Comparison of ENCODE assay signal across 1 cellular context in the genomic region with DNA sequence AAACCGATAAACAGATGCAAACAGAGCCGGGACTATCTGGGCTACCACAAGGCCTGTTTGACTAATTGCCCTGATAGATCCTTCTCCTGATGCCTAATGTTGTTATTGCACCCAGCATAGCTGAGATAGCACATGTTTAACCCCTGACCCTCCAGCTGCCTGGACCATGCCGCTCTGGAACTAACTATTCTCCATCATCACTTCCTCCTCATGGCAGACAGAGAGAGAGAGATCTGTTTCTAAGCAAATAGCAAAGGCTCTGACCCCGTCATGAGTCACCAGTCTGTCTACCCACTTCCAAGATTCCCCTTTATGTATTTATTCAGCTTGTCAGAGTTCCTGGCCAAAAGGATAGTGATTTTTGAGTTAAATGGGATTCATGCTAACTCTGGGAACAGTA.
TF ChIP-seq lines count a peak whose summit lies in the region.

No MANE protein-coding gene starts in this region.

TF ChIP-seq in HepG2, 621 proteins besides CTCF, POLR2A, EP300 and RAD21 (continued from another document and continues in another):
- TF ChIP-seq REPIN1 (CRISPR knock-in tag; IDR thresholded peaks at IDR 0.05; ENCODE audit: borderline replicate concordance, low read depth) (no peak), ZBTB7B (CRISPR knock-in tag; IDR thresholded peaks at IDR 0.05) (no peak), ISL2 (CRISPR knock-in tag; IDR thresholded peaks at IDR 0.05) (peak; percentile 55), NFE2 (CRISPR knock-in tag; IDR thresholded peaks at IDR 0.05) (no peak), NRL (CRISPR knock-in tag; IDR thresholded peaks at IDR 0.05; ENCODE audit: borderline replicate concordance) (no peak), ZNF616 (CRISPR knock-in tag; IDR thresholded peaks at IDR 0.05; ENCODE audit: low read depth) (no peak), ZBTB21 (CRISPR knock-in tag; IDR thresholded peaks at IDR 0.05) (no peak), IKZF1 (IDR thresholded peaks at IDR 0.05) (no peak), HOXD1 (CRISPR knock-in tag; IDR thresholded peaks at IDR 0.05) (no peak), CAMTA2 (CRISPR knock-in tag; IDR thresholded peaks at IDR 0.05; ENCODE audit: borderline replicate concordance) (no peak), RCOR2 (CRISPR knock-in tag; IDR thresholded peaks at IDR 0.05) (0 out of 2 replicates have a peak, but pooled peaks have one; percentile 66), CEBPG (CRISPR knock-in tag; IDR thresholded peaks at IDR 0.05) (no peak), POLR2AphosphoS5 (IDR thresholded peaks at IDR 0.05; ENCODE audit: low read depth, low read length) (no peak), ZNF598 (CRISPR knock-in tag; IDR thresholded peaks at IDR 0.05; ENCODE audit: borderline replicate concordance) (no peak), SIX4 (CRISPR knock-in tag; IDR thresholded peaks at IDR 0.05) (no peak), ZNF136 (CRISPR knock-in tag; IDR thresholded peaks at IDR 0.05; ENCODE audit: low read depth) (no peak), CHD2 (IDR thresholded peaks at IDR 0.05; ENCODE audit: low read depth, low read length) (no peak), LCORL (IDR thresholded peaks at IDR 0.05) (no peak), LCORL (CRISPR knock-in tag; IDR thresholded peaks at IDR 0.05) (no peak), ZNF264 (CRISPR knock-in tag; IDR thresholded peaks at IDR 0.05) (no peak), MAFK (conservative IDR thresholded peaks at IDR 0.05 in 1 of 2, IDR thresholded peaks at IDR 0.05 in 1 of 2; ENCODE audit: low read length in 2 of 2) (no peak), GZF1 (CRISPR knock-in tag; IDR thresholded peaks at IDR 0.05) (no peak), SAFB2 (CRISPR knock-in tag; IDR thresholded peaks at IDR 0.05; ENCODE audit: borderline replicate concordance, low read depth) (no peak), ZNF326 (CRISPR knock-in tag; IDR thresholded peaks at IDR 0.05; ENCODE audit: borderline replicate concordance) (no peak), ZFP37 (CRISPR knock-in tag; IDR thresholded peaks at IDR 0.05; ENCODE audit: borderline replicate concordance) (no peak), PLRG1 (conservative IDR thresholded peaks at IDR 0.05) (no peak), NFIC (IDR thresholded peaks at IDR 0.05; ENCODE audit: low read length) (no peak; the same call in 1 of the 2 replicates), ZNF564 (CRISPR knock-in tag; IDR thresholded peaks at IDR 0.05) (no peak)
- TF ChIP-seq, protein P1, sequence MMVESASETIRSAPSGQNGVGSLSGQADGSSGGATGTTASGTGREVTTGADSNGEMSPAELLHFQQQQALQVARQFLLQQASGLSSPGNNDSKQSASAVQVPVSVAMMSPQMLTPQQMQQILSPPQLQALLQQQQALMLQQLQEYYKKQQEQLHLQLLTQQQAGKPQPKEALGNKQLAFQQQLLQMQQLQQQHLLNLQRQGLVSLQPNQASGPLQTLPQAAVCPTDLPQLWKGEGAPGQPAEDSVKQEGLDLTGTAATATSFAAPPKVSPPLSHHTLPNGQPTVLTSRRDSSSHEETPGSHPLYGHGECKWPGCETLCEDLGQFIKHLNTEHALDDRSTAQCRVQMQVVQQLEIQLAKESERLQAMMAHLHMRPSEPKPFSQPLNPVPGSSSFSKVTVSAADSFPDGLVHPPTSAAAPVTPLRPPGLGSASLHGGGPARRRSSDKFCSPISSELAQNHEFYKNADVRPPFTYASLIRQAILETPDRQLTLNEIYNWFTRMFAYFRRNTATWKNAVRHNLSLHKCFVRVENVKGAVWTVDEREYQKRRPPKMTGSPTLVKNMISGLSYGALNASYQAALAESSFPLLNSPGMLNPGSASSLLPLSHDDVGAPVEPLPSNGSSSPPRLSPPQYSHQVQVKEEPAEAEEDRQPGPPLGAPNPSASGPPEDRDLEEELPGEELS (CRISPR knock-in tag; IDR thresholded peaks at IDR 0.05), result peak; percentile 78
- TF ChIP-seq, protein P2, sequence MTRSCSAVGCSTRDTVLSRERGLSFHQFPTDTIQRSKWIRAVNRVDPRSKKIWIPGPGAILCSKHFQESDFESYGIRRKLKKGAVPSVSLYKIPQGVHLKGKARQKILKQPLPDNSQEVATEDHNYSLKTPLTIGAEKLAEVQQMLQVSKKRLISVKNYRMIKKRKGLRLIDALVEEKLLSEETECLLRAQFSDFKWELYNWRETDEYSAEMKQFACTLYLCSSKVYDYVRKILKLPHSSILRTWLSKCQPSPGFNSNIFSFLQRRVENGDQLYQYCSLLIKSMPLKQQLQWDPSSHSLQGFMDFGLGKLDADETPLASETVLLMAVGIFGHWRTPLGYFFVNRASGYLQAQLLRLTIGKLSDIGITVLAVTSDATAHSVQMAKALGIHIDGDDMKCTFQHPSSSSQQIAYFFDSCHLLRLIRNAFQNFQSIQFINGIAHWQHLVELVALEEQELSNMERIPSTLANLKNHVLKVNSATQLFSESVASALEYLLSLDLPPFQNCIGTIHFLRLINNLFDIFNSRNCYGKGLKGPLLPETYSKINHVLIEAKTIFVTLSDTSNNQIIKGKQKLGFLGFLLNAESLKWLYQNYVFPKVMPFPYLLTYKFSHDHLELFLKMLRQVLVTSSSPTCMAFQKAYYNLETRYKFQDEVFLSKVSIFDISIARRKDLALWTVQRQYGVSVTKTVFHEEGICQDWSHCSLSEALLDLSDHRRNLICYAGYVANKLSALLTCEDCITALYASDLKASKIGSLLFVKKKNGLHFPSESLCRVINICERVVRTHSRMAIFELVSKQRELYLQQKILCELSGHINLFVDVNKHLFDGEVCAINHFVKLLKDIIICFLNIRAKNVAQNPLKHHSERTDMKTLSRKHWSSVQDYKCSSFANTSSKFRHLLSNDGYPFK (CRISPR knock-in tag; IDR thresholded peaks at IDR 0.05; ENCODE audit: borderline replicate concordance), result no peak
- TF ChIP-seq, protein P3, sequence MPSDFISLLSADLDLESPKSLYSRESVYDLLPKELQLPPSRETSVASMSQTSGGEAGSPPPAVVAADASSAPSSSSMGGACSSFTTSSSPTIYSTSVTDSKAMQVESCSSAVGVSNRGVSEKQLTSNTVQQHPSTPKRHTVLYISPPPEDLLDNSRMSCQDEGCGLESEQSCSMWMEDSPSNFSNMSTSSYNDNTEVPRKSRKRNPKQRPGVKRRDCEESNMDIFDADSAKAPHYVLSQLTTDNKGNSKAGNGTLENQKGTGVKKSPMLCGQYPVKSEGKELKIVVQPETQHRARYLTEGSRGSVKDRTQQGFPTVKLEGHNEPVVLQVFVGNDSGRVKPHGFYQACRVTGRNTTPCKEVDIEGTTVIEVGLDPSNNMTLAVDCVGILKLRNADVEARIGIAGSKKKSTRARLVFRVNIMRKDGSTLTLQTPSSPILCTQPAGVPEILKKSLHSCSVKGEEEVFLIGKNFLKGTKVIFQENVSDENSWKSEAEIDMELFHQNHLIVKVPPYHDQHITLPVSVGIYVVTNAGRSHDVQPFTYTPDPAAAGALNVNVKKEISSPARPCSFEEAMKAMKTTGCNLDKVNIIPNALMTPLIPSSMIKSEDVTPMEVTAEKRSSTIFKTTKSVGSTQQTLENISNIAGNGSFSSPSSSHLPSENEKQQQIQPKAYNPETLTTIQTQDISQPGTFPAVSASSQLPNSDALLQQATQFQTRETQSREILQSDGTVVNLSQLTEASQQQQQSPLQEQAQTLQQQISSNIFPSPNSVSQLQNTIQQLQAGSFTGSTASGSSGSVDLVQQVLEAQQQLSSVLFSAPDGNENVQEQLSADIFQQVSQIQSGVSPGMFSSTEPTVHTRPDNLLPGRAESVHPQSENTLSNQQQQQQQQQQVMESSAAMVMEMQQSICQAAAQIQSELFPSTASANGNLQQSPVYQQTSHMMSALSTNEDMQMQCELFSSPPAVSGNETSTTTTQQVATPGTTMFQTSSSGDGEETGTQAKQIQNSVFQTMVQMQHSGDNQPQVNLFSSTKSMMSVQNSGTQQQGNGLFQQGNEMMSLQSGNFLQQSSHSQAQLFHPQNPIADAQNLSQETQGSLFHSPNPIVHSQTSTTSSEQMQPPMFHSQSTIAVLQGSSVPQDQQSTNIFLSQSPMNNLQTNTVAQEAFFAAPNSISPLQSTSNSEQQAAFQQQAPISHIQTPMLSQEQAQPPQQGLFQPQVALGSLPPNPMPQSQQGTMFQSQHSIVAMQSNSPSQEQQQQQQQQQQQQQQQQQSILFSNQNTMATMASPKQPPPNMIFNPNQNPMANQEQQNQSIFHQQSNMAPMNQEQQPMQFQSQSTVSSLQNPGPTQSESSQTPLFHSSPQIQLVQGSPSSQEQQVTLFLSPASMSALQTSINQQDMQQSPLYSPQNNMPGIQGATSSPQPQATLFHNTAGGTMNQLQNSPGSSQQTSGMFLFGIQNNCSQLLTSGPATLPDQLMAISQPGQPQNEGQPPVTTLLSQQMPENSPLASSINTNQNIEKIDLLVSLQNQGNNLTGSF (CRISPR knock-in tag; IDR thresholded peaks at IDR 0.05), result no peak
- TF ChIP-seq, protein P4, sequence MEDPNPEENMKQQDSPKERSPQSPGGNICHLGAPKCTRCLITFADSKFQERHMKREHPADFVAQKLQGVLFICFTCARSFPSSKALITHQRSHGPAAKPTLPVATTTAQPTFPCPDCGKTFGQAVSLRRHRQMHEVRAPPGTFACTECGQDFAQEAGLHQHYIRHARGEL (CRISPR knock-in tag; IDR thresholded peaks at IDR 0.05), result no peak
- TF ChIP-seq, protein P5, sequence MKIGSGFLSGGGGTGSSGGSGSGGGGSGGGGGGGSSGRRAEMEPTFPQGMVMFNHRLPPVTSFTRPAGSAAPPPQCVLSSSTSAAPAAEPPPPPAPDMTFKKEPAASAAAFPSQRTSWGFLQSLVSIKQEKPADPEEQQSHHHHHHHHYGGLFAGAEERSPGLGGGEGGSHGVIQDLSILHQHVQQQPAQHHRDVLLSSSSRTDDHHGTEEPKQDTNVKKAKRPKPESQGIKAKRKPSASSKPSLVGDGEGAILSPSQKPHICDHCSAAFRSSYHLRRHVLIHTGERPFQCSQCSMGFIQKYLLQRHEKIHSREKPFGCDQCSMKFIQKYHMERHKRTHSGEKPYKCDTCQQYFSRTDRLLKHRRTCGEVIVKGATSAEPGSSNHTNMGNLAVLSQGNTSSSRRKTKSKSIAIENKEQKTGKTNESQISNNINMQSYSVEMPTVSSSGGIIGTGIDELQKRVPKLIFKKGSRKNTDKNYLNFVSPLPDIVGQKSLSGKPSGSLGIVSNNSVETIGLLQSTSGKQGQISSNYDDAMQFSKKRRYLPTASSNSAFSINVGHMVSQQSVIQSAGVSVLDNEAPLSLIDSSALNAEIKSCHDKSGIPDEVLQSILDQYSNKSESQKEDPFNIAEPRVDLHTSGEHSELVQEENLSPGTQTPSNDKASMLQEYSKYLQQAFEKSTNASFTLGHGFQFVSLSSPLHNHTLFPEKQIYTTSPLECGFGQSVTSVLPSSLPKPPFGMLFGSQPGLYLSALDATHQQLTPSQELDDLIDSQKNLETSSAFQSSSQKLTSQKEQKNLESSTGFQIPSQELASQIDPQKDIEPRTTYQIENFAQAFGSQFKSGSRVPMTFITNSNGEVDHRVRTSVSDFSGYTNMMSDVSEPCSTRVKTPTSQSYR (CRISPR knock-in tag; IDR thresholded peaks at IDR 0.05; ENCODE audit: borderline replicate concordance), result no peak
- TF ChIP-seq, protein P6, sequence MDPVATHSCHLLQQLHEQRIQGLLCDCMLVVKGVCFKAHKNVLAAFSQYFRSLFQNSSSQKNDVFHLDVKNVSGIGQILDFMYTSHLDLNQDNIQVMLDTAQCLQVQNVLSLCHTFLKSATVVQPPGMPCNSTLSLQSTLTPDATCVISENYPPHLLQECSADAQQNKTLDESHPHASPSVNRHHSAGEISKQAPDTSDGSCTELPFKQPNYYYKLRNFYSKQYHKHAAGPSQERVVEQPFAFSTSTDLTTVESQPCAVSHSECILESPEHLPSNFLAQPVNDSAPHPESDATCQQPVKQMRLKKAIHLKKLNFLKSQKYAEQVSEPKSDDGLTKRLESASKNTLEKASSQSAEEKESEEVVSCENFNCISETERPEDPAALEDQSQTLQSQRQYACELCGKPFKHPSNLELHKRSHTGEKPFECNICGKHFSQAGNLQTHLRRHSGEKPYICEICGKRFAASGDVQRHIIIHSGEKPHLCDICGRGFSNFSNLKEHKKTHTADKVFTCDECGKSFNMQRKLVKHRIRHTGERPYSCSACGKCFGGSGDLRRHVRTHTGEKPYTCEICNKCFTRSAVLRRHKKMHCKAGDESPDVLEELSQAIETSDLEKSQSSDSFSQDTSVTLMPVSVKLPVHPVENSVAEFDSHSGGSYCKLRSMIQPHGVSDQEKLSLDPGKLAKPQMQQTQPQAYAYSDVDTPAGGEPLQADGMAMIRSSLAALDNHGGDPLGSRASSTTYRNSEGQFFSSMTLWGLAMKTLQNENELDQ (CRISPR knock-in tag; IDR thresholded peaks at IDR 0.05; ENCODE audit: borderline replicate concordance), result no peak
- TF ChIP-seq, protein P7, sequence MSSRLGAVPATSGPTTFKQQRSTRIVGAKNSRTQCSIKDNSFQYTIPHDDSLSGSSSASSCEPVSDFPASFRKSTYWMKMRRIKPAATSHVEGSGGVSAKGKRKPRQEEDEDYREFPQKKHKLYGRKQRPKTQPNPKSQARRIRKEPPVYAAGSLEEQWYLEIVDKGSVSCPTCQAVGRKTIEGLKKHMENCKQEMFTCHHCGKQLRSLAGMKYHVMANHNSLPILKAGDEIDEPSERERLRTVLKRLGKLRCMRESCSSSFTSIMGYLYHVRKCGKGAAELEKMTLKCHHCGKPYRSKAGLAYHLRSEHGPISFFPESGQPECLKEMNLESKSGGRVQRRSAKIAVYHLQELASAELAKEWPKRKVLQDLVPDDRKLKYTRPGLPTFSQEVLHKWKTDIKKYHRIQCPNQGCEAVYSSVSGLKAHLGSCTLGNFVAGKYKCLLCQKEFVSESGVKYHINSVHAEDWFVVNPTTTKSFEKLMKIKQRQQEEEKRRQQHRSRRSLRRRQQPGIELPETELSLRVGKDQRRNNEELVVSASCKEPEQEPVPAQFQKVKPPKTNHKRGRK (CRISPR knock-in tag; IDR thresholded peaks at IDR 0.05), result no peak
- TF ChIP-seq, protein P8, sequence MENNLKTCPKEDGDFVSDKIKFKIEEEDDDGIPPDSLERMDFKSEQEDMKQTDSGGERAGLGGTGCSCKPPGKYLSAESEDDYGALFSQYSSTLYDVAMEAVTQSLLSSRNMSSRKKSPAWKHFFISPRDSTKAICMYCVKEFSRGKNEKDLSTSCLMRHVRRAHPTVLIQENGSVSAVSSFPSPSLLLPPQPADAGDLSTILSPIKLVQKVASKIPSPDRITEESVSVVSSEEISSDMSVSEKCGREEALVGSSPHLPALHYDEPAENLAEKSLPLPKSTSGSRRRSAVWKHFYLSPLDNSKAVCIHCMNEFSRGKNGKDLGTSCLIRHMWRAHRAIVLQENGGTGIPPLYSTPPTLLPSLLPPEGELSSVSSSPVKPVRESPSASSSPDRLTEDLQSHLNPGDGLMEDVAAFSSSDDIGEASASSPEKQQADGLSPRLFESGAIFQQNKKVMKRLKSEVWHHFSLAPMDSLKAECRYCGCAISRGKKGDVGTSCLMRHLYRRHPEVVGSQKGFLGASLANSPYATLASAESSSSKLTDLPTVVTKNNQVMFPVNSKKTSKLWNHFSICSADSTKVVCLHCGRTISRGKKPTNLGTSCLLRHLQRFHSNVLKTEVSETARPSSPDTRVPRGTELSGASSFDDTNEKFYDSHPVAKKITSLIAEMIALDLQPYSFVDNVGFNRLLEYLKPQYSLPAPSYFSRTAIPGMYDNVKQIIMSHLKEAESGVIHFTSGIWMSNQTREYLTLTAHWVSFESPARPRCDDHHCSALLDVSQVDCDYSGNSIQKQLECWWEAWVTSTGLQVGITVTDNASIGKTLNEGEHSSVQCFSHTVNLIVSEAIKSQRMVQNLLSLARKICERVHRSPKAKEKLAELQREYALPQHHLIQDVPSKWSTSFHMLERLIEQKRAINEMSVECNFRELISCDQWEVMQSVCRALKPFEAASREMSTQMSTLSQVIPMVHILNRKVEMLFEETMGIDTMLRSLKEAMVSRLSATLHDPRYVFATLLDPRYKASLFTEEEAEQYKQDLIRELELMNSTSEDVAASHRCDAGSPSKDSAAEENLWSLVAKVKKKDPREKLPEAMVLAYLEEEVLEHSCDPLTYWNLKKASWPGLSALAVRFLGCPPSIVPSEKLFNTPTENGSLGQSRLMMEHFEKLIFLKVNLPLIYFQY (CRISPR knock-in tag; IDR thresholded peaks at IDR 0.05; ENCODE audit: borderline replicate concordance), result no peak
